8 cellular contexts compared by ENCODE assay signal in the genomic region with DNA sequence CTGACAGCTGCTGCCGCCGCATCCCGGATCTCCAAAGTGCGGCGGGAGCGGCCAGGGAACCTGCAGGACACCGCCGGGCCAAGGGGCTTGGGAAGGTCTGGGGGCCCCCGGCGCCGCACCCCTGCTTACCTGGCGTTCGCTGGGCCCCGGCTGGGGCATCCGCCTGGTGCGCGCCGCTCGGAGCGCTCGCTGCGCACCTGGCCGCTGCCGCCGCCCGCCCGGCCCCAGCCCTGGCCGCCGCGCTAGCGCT. TPM values are rescaled to one million over a fixed set of nuclear protein-coding genes. Genes with fewer than 3 reads are reported as not detected.
A peak's percentile ranks its signal among the peaks of the same experiment; 100 is the strongest.
DNase-seq lines count a peak whose midpoint lies in the region; ATAC-seq and TF ChIP-seq lines count a peak whose summit lies in the region.

No MANE protein-coding gene starts in this region.

- no peaks in the 10 kb centered on the region for H3K9me3 ChIP-seq in esophagus muscularis mucosa
- H3K9me3 ChIP-seq in prostate gland: no peaks in the 10 kb centered on the region

- no peaks in the 10 kb centered on the region for H3K9me3 Mint-ChIP-seq in activated CD4-positive, alpha-beta memory T cell treated with anti-CD3 and anti-CD28 coated beads, Interleukin-2, amount 10 ng/mL, durations not matched to agents 7 days and 5 days

- POLR2A ChIA-PET in activated CD4-positive, alpha-beta memory T cell treated with anti-CD3 and anti-CD28 coated beads, Interleukin-2, amount 10 ng/mL, durations not matched to agents 7 days and 5 days (lab: Charles Lee): no interaction called here

- CTCF ChIA-PET in activated CD4-positive, alpha-beta memory T cell treated with anti-CD3 and anti-CD28 coated beads, Interleukin-2, amount 10 ng/mL, durations not matched to agents 7 days and 5 days (lab: Charles Lee): no interaction called here

- H3K27ac ChIP-seq in HL-60 (replicated peaks) (no peak overlapping the region), esophagus muscularis mucosa (replicated peaks in 1 of 4) (peak overlapping the region; percentile 90 to 93 (median 92)), prostate gland (peak overlapping the region; percentile 91 to 97)

- ATAC-seq in HG03571 (IDR thresholded peaks at IDR 0.05; ENCODE audit: unreplicated experiment): no peak

- no peak overlapping the region for H3K27ac Mint-ChIP-seq in activated CD4-positive, alpha-beta memory T cell treated with anti-CD3 and anti-CD28 coated beads, Interleukin-2, amount 10 ng/mL, durations not matched to agents 7 days and 5 days

- DNase-seq in GM03348 (ENCODE audit: low spot score) (peak; percentile 15), HL-60 (ENCODE audit: low read depth in 1 of 2, low spot score in 1 of 2) (no peak), esophagus muscularis mucosa (ENCODE audit: extremely low spot score) (no peak), prostate gland (ENCODE audit: low spot score) (no peak), occipital lobe (lab: John Stamatoyannopoulos, UW) (no peak), GOT3 (lab: John Stamatoyannopoulos, UW) (no peak)
- DNase-seq in activated CD4-positive, alpha-beta memory T cell treated with anti-CD3 and anti-CD28 coated beads, Interleukin-2, amount 10 ng/mL, durations not matched to agents 7 days and 5 days: no peak

- H3K27me3 Mint-ChIP-seq in activated CD4-positive, alpha-beta memory T cell treated with anti-CD3 and anti-CD28 coated beads, Interleukin-2, amount 10 ng/mL, durations not matched to agents 7 days and 5 days: peaks cover 48% of the 10 kb centered on the region

- H3K36me3 Mint-ChIP-seq in activated CD4-positive, alpha-beta memory T cell treated with anti-CD3 and anti-CD28 coated beads, Interleukin-2, amount 10 ng/mL, durations not matched to agents 7 days and 5 days (ENCODE audit: low read depth): no peaks in the 10 kb centered on the region

- H3K4me3 ChIP-seq in HL-60 (replicated peaks; ENCODE audit: insufficient read depth, low read length) (peak overlapping the region; percentile 27), esophagus muscularis mucosa (peak overlapping the region; percentile 68 to 85 (median 82)), prostate gland (peak overlapping the region; percentile 64 to 91)

- no peak overlapping the region for H3K4me3 Mint-ChIP-seq in activated CD4-positive, alpha-beta memory T cell treated with anti-CD3 and anti-CD28 coated beads, Interleukin-2, amount 10 ng/mL, durations not matched to agents 7 days and 5 days

- no peak for TF ChIP-seq EP300 in esophagus muscularis mucosa (IDR thresholded peaks at IDR 0.05)

- TF ChIP-seq CTCF in HL-60 (IDR thresholded peaks at IDR 0.05; ENCODE audit: insufficient read depth, low read length) (no peak), esophagus muscularis mucosa (IDR thresholded peaks at IDR 0.05) (no peak), prostate gland (IDR thresholded peaks at IDR 0.05) (no peak)

- 0% methylated on average over 5 of the region's 31 CpGs for WGBS in esophagus muscularis mucosa
- 0% methylated on average over 19 of the region's 31 CpGs for WGBS in prostate gland

- intact Hi-C loops in esophagus muscularis mucosa (cut with DNase I): no loop called here
- intact Hi-C loops in prostate gland (cut with DNase I): loop anchor here (10.0 kb wide), 1 partner anchor 168 kb away; no protein-coding TSS in a partner anchor

- H3K4me1 ChIP-seq in esophagus muscularis mucosa: peaks cover 22 to 68% (median 59%) of the 10 kb centered on the region in 4 donors
- H3K4me1 ChIP-seq in prostate gland (replicated peaks): peaks cover 5% of the 10 kb centered on the region

- H3K27me3 ChIP-seq in HL-60 (ENCODE audit: insufficient read depth, poor library complexity, severe bottlenecking): peaks cover 55% of the 10 kb centered on the region
- no peaks in the 10 kb centered on the region for H3K27me3 ChIP-seq in esophagus muscularis mucosa
- H3K27me3 ChIP-seq in prostate gland (replicated peaks; ENCODE audit: insufficient read depth): no peaks in the 10 kb centered on the region

- H3K36me3 ChIP-seq in esophagus muscularis mucosa (no peaks in the 10 kb centered on the region), prostate gland (no peaks in the 10 kb centered on the region)

- TF ChIP-seq POLR2A in esophagus muscularis mucosa (IDR thresholded peaks at IDR 0.05; ENCODE audit: low read depth): no peak
- TF ChIP-seq POLR2A in prostate gland (IDR thresholded peaks at IDR 0.05): no peak

- H3K4me1 Mint-ChIP-seq in activated CD4-positive, alpha-beta memory T cell treated with anti-CD3 and anti-CD28 coated beads, Interleukin-2, amount 10 ng/mL, durations not matched to agents 7 days and 5 days: peaks cover 10% of the 10 kb centered on the region

RNA-seq across cellular contexts. Expression of gene ATP8B1, which starts 0.3 kb away (rescaled TPM):
- total RNA-seq in esophagus muscularis mucosa (10 to 100 TPM; 18.3 to 21.9 (median 19.6) TPM), prostate gland (100 to 1,000 TPM in 1 of 2 donors, 10 to 100 TPM in 1; 33.5 to 103 TPM), occipital lobe (2.5 TPM)
- not detected for total RNA-seq in activated CD4-positive, alpha-beta memory T cell treated with anti-CD3 and anti-CD28 coated beads, Interleukin-2, amount 10 ng/mL, durations not matched to agents 7 days and 5 days

Comparison
In these comparisons a context has a peak if more than half of its experiments do, and no peak if none do; other contexts are left out.
1. H3K4me3 ChIP-seq: peak in every context shown above with its lines; median percentile 82 in esophagus muscularis mucosa; 78 in prostate gland; 27 in HL-60.